17 cellular contexts compared by ENCODE assay signal in the genomic region with DNA sequence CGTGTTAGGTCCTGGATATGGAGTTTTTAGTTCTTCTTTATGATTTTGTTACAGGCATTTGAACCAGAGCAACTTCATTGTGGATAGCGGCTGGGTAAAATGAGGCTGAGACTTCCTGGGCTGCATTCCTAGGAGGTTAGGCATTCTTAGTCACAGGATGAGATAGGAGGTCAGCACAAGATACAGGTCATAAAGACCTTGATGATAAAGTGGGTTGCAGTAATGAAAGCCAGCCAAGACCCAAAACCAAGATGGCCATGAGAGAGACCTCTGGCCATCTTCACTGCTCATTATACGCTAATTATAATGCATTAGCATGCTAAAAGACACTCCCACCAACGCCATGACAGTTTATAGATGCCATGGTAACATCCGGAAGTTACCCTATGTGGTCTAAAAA. TPM values are rescaled to one million over a fixed set of nuclear protein-coding genes. Genes with fewer than 3 reads are reported as not detected.
DNase-seq lines count a peak whose midpoint lies in the region; ATAC-seq and TF ChIP-seq lines count a peak whose summit lies in the region.
"Had no signal": no experiment of that assay in that cellular context is flagged by ENCODE, and none has a peak within 500 bp of the region (broad histone marks: within the 10 kb centered on the region; RNA-seq: fewer than 3 reads in every experiment).

No MANE protein-coding gene starts in this region.

- H2AK5ac ChIP-seq in trophoblast cell (ENCODE audit: low read length), result peak overlapping the region; percentile 86

- no peak overlapping the region for H4K91ac ChIP-seq in trophoblast cell (ENCODE audit: low read depth, low read length)

- no peak overlapping the region for H3K4ac ChIP-seq in trophoblast cell (ENCODE audit: low read depth, low read length)

- no peak for TF ChIP-seq CTCF in esophagus muscularis mucosa (IDR thresholded peaks at IDR 0.05)
- TF ChIP-seq CTCF in right lobe of liver (IDR thresholded peaks at IDR 0.05), result no peak
- no peak for TF ChIP-seq CTCF in endothelial cell (IDR thresholded peaks at IDR 0.05; ENCODE audit: unreplicated experiment)

- DNase-seq in ELF-1 (ENCODE audit: low read depth, low spot score), result peak; percentile 21
- DNase-seq in RPMI7951 (ENCODE audit: low read depth), result peak; percentile 74
- no peak for DNase-seq in esophagus muscularis mucosa (ENCODE audit: extremely low spot score)
- peak in 1 of 2 donors; percentile 53 for DNase-seq in trophoblast cell
- DNase-seq in CD4-positive, alpha-beta memory T cell, result no peak
- DNase-seq in right lobe of liver, result no peak
- DNase-seq in endothelial cell (ENCODE audit: low spot score), result no peak
- DNase-seq: activated CD4-positive, CD25-positive, alpha-beta regulatory T cell; activated CD8-positive, alpha-beta memory T cell treated with anti-CD3 and anti-CD28 coated beads, Interleukin-2, amount 50 U/mL, for 4 hours; activated naive CD8-positive, alpha-beta T cell treated with anti-CD3 and anti-CD28 coated beads for 36 hours; DMS153; erythroblast; hippocampal formation; NCI-H2171 had no signal

- peak overlapping the region; percentile 49 to 74 (median 63) for H3K27ac ChIP-seq in esophagus muscularis mucosa (replicated peaks in 1 of 4)
- H3K27ac ChIP-seq in trophoblast cell (ENCODE audit: low read depth, low read length), result peak overlapping the region; percentile 41
- H3K27ac ChIP-seq in CD4-positive, alpha-beta memory T cell (ENCODE audit: low read depth, low read length), result no peak overlapping the region
- H3K27ac ChIP-seq in right lobe of liver, result no peak overlapping the region

- no peak for ATAC-seq in GM19455 (IDR thresholded peaks at IDR 0.05; ENCODE audit: unreplicated experiment)
- no peak for ATAC-seq in right lobe of liver

- H3K4me1 Mint-ChIP-seq in CD4-positive, alpha-beta memory T cell, result no peaks in the 10 kb centered on the region
- H3K4me1 Mint-ChIP-seq in endothelial cell (ENCODE audit: unreplicated experiment), result peaks cover 6% of the 10 kb centered on the region
- H3K4me1 Mint-ChIP-seq: activated naive CD8-positive, alpha-beta T cell treated with anti-CD3 and anti-CD28 coated beads for 36 hours had no signal

- 74% methylated on average over 5 of the region's 5 CpGs for WGBS in esophagus muscularis mucosa
- WGBS in trophoblast cell (ENCODE audit: extremely low coverage, insufficient coverage, insufficient read length), result no CpG with 5 or more reads among the region's 5 CpGs
- 68% methylated on average over 5 of the region's 5 CpGs for WGBS in right lobe of liver (ENCODE audit: insufficient coverage, low coverage, low lambda C conversion rate, missing lambda C conversion rate)

- H4K12ac ChIP-seq in trophoblast cell (ENCODE audit: low read depth, low read length), result no peak overlapping the region

- peak overlapping the region; percentile 65 for H4K8ac ChIP-seq in trophoblast cell (ENCODE audit: low read depth, low read length)

- H3K9ac ChIP-seq in trophoblast cell (ENCODE audit: low read length), result no peak overlapping the region

- H2BK5ac ChIP-seq in trophoblast cell (ENCODE audit: low read depth, low read length, poor library complexity), result no peak overlapping the region

- H3K27me3 ChIP-seq in esophagus muscularis mucosa (no peaks in the 10 kb centered on the region), trophoblast cell (ENCODE audit: insufficient read depth, low read length) (no peaks in the 10 kb centered on the region), right lobe of liver (no peaks in the 10 kb centered on the region)
- no peaks in the 10 kb centered on the region for H3K27me3 ChIP-seq in CD4-positive, alpha-beta memory T cell (ENCODE audit: insufficient read depth, low read length)

- peak overlapping the region; percentile 51 for H3K14ac ChIP-seq in trophoblast cell (ENCODE audit: low read length)

- H3K23ac ChIP-seq in trophoblast cell (ENCODE audit: low read length), result no peak overlapping the region

- POLR2A ChIA-PET in CD4-positive, alpha-beta memory T cell (lab: Charles Lee; ENCODE audit: partially characterized antibody), result no interaction called here

- H3K36me3 Mint-ChIP-seq in CD4-positive, alpha-beta memory T cell, result no peaks in the 10 kb centered on the region
- peaks cover 3% of the 10 kb centered on the region for H3K36me3 Mint-ChIP-seq in endothelial cell (ENCODE audit: low read depth, unreplicated experiment)

- no peak overlapping the region for H2BK12ac ChIP-seq in trophoblast cell (ENCODE audit: low read length)

- H3K9me3 Mint-ChIP-seq in CD4-positive, alpha-beta memory T cell, result peaks cover 0 to 18% (median 12%) of the 10 kb centered on the region in 8 donors
- no peaks in the 10 kb centered on the region for H3K9me3 Mint-ChIP-seq in endothelial cell (ENCODE audit: unreplicated experiment)

- H2BK120ac ChIP-seq in trophoblast cell (ENCODE audit: insufficient read depth, low read length, poor library complexity), result peak overlapping the region; percentile 66

- no peak overlapping the region for H3K27ac Mint-ChIP-seq in CD4-positive, alpha-beta memory T cell
- no peak overlapping the region for H3K27ac Mint-ChIP-seq in endothelial cell (ENCODE audit: unreplicated experiment)
- H3K27ac Mint-ChIP-seq: activated naive CD8-positive, alpha-beta T cell treated with anti-CD3 and anti-CD28 coated beads for 36 hours had no signal

- no peak overlapping the region for H3K18ac ChIP-seq in trophoblast cell (ENCODE audit: low read length)

- intact Hi-C loops in esophagus muscularis mucosa (cut with DNase I), result no loop called here
- intact Hi-C loops in CD4-positive, alpha-beta memory T cell (cut with micrococcal nuclease), result no loop called here
- intact Hi-C loops in right lobe of liver (cut with DNase I), result no loop called here

- no peaks in the 10 kb centered on the region for H3K36me3 ChIP-seq in esophagus muscularis mucosa
- H3K36me3 ChIP-seq in trophoblast cell (ENCODE audit: control insufficient read depth in 1 of 2, insufficient read depth in 2 of 2, low read length in 2 of 2), result no peaks in the 10 kb centered on the region
- H3K36me3 ChIP-seq in CD4-positive, alpha-beta memory T cell (ENCODE audit: insufficient read depth, low read length), result no peaks in the 10 kb centered on the region
- H3K36me3 ChIP-seq in right lobe of liver, result no peaks in the 10 kb centered on the region

- H3K4me1 ChIP-seq in esophagus muscularis mucosa, result peaks cover 6 to 70% (median 59%) of the 10 kb centered on the region in 4 donors
- peaks cover 9 to 17% of the 10 kb centered on the region in 2 experiments for H3K4me1 ChIP-seq in trophoblast cell (ENCODE audit: control insufficient read depth in 1 of 2, insufficient read depth in 2 of 2, low read length in 2 of 2)
- no peaks in the 10 kb centered on the region for H3K4me1 ChIP-seq in CD4-positive, alpha-beta memory T cell (ENCODE audit: insufficient read depth, low read length)
- H3K4me1 ChIP-seq in right lobe of liver, result no peaks in the 10 kb centered on the region

- peaks cover 14% of the 10 kb centered on the region for H3K79me1 ChIP-seq in trophoblast cell (ENCODE audit: low read length)

- H2AFZ ChIP-seq in trophoblast cell (ENCODE audit: insufficient read depth, low read length, poor library complexity), result no peak overlapping the region

- H3K9me3 ChIP-seq in esophagus muscularis mucosa, result peaks cover 0 to 11% (median 6%) of the 10 kb centered on the region in 4 donors
- H3K9me3 ChIP-seq in trophoblast cell (ENCODE audit: insufficient read depth, low read depth, low read length), result no peaks in the 10 kb centered on the region
- H3K9me3 ChIP-seq in CD4-positive, alpha-beta memory T cell (ENCODE audit: control insufficient read depth in 1 of 2, low read length in 2 of 2), result peaks cover 0 to 5% of the 10 kb centered on the region in 2 donors
- H3K9me3 ChIP-seq in right lobe of liver, result no peaks in the 10 kb centered on the region

- no peak overlapping the region for H3K4me2 ChIP-seq in trophoblast cell (ENCODE audit: low read length)

- no peaks in the 10 kb centered on the region for H3K79me2 ChIP-seq in trophoblast cell (ENCODE audit: control insufficient read depth, insufficient read depth, low read length, poor library complexity)

- H3K4me3 ChIP-seq in esophagus muscularis mucosa (no peak overlapping the region), trophoblast cell (ENCODE audit: low read depth, low read length) (no peak overlapping the region), right lobe of liver (no peak overlapping the region)
- H3K4me3 ChIP-seq in CD4-positive, alpha-beta memory T cell (ENCODE audit: low read length in 2 of 2), result no peak overlapping the region
- H3K4me3 ChIP-seq: lung had no signal

- H3K27me3 Mint-ChIP-seq in CD4-positive, alpha-beta memory T cell, result peaks cover 17 to 22% of the 10 kb centered on the region in 2 donors
- peaks cover 4% of the 10 kb centered on the region for H3K27me3 Mint-ChIP-seq in endothelial cell (ENCODE audit: unreplicated experiment)

- no peak overlapping the region for H3K4me3 Mint-ChIP-seq in CD4-positive, alpha-beta memory T cell
- no peak overlapping the region for H3K4me3 Mint-ChIP-seq in endothelial cell (ENCODE audit: unreplicated experiment)
- H3K4me3 Mint-ChIP-seq: activated naive CD8-positive, alpha-beta T cell treated with anti-CD3 and anti-CD28 coated beads for 36 hours had no signal

- TF ChIP-seq EP300 in esophagus muscularis mucosa (IDR thresholded peaks at IDR 0.05), result no peak

- TF ChIP-seq POLR2A in esophagus muscularis mucosa (IDR thresholded peaks at IDR 0.05; ENCODE audit: low read depth), result no peak
- no peak for TF ChIP-seq POLR2A in right lobe of liver (IDR thresholded peaks at IDR 0.05)

- CTCF ChIA-PET in CD4-positive, alpha-beta memory T cell (lab: Charles Lee; ENCODE audit: partially characterized antibody), result no interaction called here

RNA-seq across cellular contexts. Expression of a gene that starts 23.4 kb away (rescaled TPM):
- total RNA-seq in RPMI7951 (2014; rRNA removed; shearing (Covaris generic)), result 42.7 and 44.9 TPM in 2 replicates
- total RNA-seq in esophagus muscularis mucosa (100 to 1,000 TPM; 169 to 215 (median 197) TPM), right lobe of liver (1 to 10 TPM in 1 of 6 experiments, under 1 TPM in 5; 0.17 to 1.2 (median 0.51) TPM), endothelial cell (ENCODE audit: unreplicated experiment) (5.5 TPM)
- 52.0 and 56.1 TPM in 2 replicates for polyA plus RNA-seq in trophoblast cell (2013)
- total RNA-seq in CD4-positive, alpha-beta memory T cell, result under 1 TPM; 0.50 to 0.55 TPM
- polyA plus RNA-seq in CD4-positive, alpha-beta memory T cell, result under 1 TPM; 0.41 to 0.97 TPM
- total RNA-seq: HT-29 had no signal

Comparison
In these comparisons a context has a peak if more than half of its experiments do, and no peak if none do; other contexts are left out.
1. DNase-seq: peak in ELF-1 (single experiment) and RPMI7951 (single experiment); none in esophagus muscularis mucosa (single experiment), CD4-positive, alpha-beta memory T cell (0 of 5), right lobe of liver (0 of 3) and endothelial cell (single experiment).
2. H3K27ac ChIP-seq: peak in esophagus muscularis mucosa (4 of 4) and trophoblast cell (single experiment); none in CD4-positive, alpha-beta memory T cell (single experiment) and right lobe of liver (0 of 3).